8 cellular contexts compared by ENCODE assay signal in the genomic region with DNA sequence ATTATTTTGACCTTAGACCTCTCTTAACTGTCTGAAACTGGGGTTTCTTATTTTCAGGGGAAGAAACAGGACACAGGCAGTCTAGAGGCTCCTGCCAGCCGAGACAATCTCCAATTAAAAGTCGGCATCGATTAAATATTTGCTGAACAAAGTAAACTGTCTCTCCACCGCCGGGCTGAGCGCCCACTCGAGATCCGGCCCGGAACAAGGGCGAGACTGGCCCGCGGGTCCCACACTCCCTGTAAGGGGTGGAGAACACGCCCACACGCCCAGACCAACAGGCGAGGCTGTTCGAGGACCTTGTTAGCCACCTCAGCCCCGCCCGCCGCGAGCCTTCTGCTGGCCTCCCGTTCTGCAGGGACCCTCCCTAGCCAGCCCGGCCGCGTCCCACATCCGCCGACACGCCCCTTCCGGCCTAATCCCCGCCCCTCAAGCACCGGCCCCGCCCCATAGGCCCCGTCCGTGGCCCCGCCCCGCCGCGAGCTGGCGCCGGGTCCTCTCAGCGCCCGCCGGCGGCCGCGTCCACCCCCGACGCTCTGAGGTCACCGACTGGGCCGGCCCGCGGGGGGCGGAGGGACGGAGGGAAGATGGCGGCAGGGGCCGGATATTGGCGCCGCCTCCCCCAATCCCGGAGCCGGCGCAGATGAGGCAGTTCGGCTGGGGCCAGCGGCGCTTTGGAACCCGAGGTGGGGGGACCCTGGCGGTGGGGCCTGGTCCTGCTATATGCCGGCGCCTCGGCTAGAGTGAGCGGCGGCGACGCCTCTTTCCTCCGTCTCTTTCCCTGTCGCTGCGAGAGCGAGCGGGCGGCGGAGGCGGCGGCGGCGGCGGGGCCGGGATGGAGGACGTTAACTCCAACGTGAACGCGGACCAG. TPM values are rescaled to one million over a fixed set of nuclear protein-coding genes. Genes with fewer than 3 reads are reported as not detected.
A peak's percentile ranks its signal among the peaks of the same experiment; 100 is the strongest.
DNase-seq lines count a peak whose midpoint lies in the region; ATAC-seq, FAIRE-seq and TF ChIP-seq lines count a peak whose summit lies in the region.

SLAIN2 (plus strand) TSS at position 625 of the 871 bp plus-strand sequence; CDS start at position 836, 211 bp downstream.

- H3K9me3 ChIP-seq in BLaER1 (no peaks in the 10 kb centered on the region), colonic mucosa (no peaks in the 10 kb centered on the region)

- H3K36me3 ChIP-seq in BLaER1 (no peaks in the 10 kb centered on the region), colonic mucosa (no peaks in the 10 kb centered on the region)

- intact Hi-C loops in colonic mucosa (cut with DNase I): no loop called here

- peak within 1 kb of the TSS; percentile 89 for H3K4me3 ChIP-seq in BLaER1
- peak within 1 kb of the TSS; percentile 90 for H3K4me3 ChIP-seq in colonic mucosa

- H3K9ac ChIP-seq in BLaER1: peak within 1 kb of the TSS; percentile 92
- H3K9ac ChIP-seq in colonic mucosa (ENCODE audit: low read depth in 2 of 2, low read length in 2 of 2): peak within 1 kb of the TSS; percentile 95 to 98

- H3K4me1 ChIP-seq in BLaER1 (peaks cover 36% of the 10 kb centered on the region), colonic mucosa (no peaks in the 10 kb centered on the region)

- peak; percentile 92 for FAIRE-seq in GM19239 (lab: Jason Lieb, UNC)

- H3K4me2 ChIP-seq in BLaER1: peak within 1 kb of the TSS; percentile 90

- ATAC-seq in HG03457 (IDR thresholded peaks at IDR 0.05; ENCODE audit: unreplicated experiment): peak; percentile 87

- no peaks in the 10 kb centered on the region for H3K27me3 ChIP-seq in BLaER1
- H3K27me3 ChIP-seq in colonic mucosa: no peaks in the 10 kb centered on the region
- H3K27me3 ChIP-seq in layer of hippocampus (ENCODE audit: control insufficient read depth, insufficient read depth, low read length): no peaks in the 10 kb centered on the region

- H3K27ac ChIP-seq in BLaER1: peak within 1 kb of the TSS; percentile 91
- peak within 1 kb of the TSS; percentile 96 for H3K27ac ChIP-seq in colonic mucosa
- H3K27ac ChIP-seq in layer of hippocampus (ENCODE audit: low read depth, low read length): peak within 1 kb of the TSS; percentile 88

- peak; percentile 18 for TF ChIP-seq CTCF in colonic mucosa (IDR thresholded peaks at IDR 0.05)

- peaks cover 44% of the 10 kb centered on the region for H4K20me1 ChIP-seq in BLaER1

- DNase-seq in GM19239 (ENCODE audit: insufficient read length, low spot score) (peak; percentile 89), NCI-H524 treated with DMSO at 0.1 percent for 48 hours (lab: John Stamatoyannopoulos, UW) (peak; percentile 85), colonic mucosa (peak; percentile 100)
- DNase-seq in activated CD4-positive, alpha-beta T cell treated with anti-CD3 and anti-CD28 coated beads for 48 hours: peak; percentile 98
- DNase-seq in stimulated activated CD4-positive, alpha-beta T cell treated with anti-CD3 and anti-CD28 coated beads, Interleukin-1b, Interleukin-23, amount 100 ng/mL, for 4 hours (ENCODE audit: low read depth in 2 of 2): peak; percentile 99

RNA-seq across cellular contexts. Expression of gene SLAIN2, which starts in this region (rescaled TPM):
- total RNA-seq in colonic mucosa: 10 to 100 TPM; 70.2 to 98.5 TPM

Comparison
In these comparisons a context has a peak if more than half of its experiments do, and no peak if none do; other contexts are left out.
1. Peak in every context shown above with its lines: DNase-seq, ATAC-seq, H3K4me3 ChIP-seq and H3K27ac ChIP-seq.